In genomic region chr3:121834734-121835709, GRCh38 we compare ENCODE assay signal across 1 cellular context.
TF ChIP-seq lines count a peak whose summit lies in the region.

EAF2 (plus strand) TSS chr3:121835209; CDS start chr3:121835286, 77 bp downstream.
IQCB1 (minus strand) TSS chr3:121835060; CDS start chr3:121828960, 6,100 bp downstream.

TF ChIP-seq in HepG2, 621 proteins besides CTCF, POLR2A, EP300 and RAD21 (continued from another document and continues in another):
- TF ChIP-seq TFAP4 (IDR thresholded peaks at IDR 0.05; ENCODE audit: borderline replicate concordance, low read depth), result peak; percentile 62; the same call in 1 of the 2 replicates
- TF ChIP-seq IRF9 (CRISPR knock-in tag; IDR thresholded peaks at IDR 0.05; ENCODE audit: borderline replicate concordance), result peak; percentile 55; the same call in 1 of the 2 replicates
- no peak for TF ChIP-seq FOSL1 (CRISPR knock-in tag; IDR thresholded peaks at IDR 0.05; ENCODE audit: borderline replicate concordance)
- no peak for TF ChIP-seq NR2F1 (CRISPR knock-in tag; IDR thresholded peaks at IDR 0.05)
- TF ChIP-seq MLX (CRISPR knock-in tag; IDR thresholded peaks at IDR 0.05), result peak; percentile 17; the same call in 1 of the 2 replicates
- no peak for TF ChIP-seq BCL6 (CRISPR knock-in tag; IDR thresholded peaks at IDR 0.05)
- no peak for TF ChIP-seq KLF6 (CRISPR knock-in tag; IDR thresholded peaks at IDR 0.05)
- no peak for TF ChIP-seq ZNF34 (CRISPR knock-in tag; IDR thresholded peaks at IDR 0.05; ENCODE audit: borderline replicate concordance)
- peak; percentile 73; the same call in 1 of the 2 replicates for TF ChIP-seq MXD4 (CRISPR knock-in tag; IDR thresholded peaks at IDR 0.05)
- TF ChIP-seq ATF2 (CRISPR knock-in tag; IDR thresholded peaks at IDR 0.05), result peak; percentile 38; the same call in 1 of the 2 replicates
- peak; percentile 39; the same call in 1 of the 2 replicates for TF ChIP-seq FOXK1 (CRISPR knock-in tag; IDR thresholded peaks at IDR 0.05; ENCODE audit: borderline replicate concordance, low read depth)
- 0 out of 2 replicates have a peak, but pooled peaks have one; percentile 3 for TF ChIP-seq MEIS2 (CRISPR knock-in tag; IDR thresholded peaks at IDR 0.05)
- TF ChIP-seq ZNF280D (CRISPR knock-in tag; IDR thresholded peaks at IDR 0.05), result peak; percentile 63; the same call in 1 of the 2 replicates
- no peak for TF ChIP-seq ZFP37 (CRISPR knock-in tag; IDR thresholded peaks at IDR 0.05; ENCODE audit: borderline replicate concordance)
- peak; percentile 82 for TF ChIP-seq SP2 (CRISPR knock-in tag; IDR thresholded peaks at IDR 0.05)
- peak; percentile 59; the same call in 1 of the 2 replicates for TF ChIP-seq ZNF441 (CRISPR knock-in tag; IDR thresholded peaks at IDR 0.05; ENCODE audit: borderline replicate concordance)
- TF ChIP-seq MEIS1 (CRISPR knock-in tag; IDR thresholded peaks at IDR 0.05; ENCODE audit: borderline replicate concordance), result 0 out of 2 replicates have a peak, but pooled peaks have one; percentile 35
- peak; percentile 94 for TF ChIP-seq DR1 (CRISPR knock-in tag; IDR thresholded peaks at IDR 0.05)
- TF ChIP-seq ZFP90 (CRISPR knock-in tag; IDR thresholded peaks at IDR 0.05; ENCODE audit: borderline replicate concordance), result peak; percentile 80
- peak; percentile 41 for TF ChIP-seq ZNF18 (CRISPR knock-in tag; IDR thresholded peaks at IDR 0.05; ENCODE audit: insufficient replicate concordance)
- peak; percentile 49; the same call in 1 of the 2 replicates for TF ChIP-seq ZNF678 (CRISPR knock-in tag; IDR thresholded peaks at IDR 0.05)
- TF ChIP-seq, protein P1, sequence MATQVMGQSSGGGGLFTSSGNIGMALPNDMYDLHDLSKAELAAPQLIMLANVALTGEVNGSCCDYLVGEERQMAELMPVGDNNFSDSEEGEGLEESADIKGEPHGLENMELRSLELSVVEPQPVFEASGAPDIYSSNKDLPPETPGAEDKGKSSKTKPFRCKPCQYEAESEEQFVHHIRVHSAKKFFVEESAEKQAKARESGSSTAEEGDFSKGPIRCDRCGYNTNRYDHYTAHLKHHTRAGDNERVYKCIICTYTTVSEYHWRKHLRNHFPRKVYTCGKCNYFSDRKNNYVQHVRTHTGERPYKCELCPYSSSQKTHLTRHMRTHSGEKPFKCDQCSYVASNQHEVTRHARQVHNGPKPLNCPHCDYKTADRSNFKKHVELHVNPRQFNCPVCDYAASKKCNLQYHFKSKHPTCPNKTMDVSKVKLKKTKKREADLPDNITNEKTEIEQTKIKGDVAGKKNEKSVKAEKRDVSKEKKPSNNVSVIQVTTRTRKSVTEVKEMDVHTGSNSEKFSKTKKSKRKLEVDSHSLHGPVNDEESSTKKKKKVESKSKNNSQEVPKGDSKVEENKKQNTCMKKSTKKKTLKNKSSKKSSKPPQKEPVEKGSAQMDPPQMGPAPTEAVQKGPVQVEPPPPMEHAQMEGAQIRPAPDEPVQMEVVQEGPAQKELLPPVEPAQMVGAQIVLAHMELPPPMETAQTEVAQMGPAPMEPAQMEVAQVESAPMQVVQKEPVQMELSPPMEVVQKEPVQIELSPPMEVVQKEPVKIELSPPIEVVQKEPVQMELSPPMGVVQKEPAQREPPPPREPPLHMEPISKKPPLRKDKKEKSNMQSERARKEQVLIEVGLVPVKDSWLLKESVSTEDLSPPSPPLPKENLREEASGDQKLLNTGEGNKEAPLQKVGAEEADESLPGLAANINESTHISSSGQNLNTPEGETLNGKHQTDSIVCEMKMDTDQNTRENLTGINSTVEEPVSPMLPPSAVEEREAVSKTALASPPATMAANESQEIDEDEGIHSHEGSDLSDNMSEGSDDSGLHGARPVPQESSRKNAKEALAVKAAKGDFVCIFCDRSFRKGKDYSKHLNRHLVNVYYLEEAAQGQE (IDR thresholded peaks at IDR 0.05; ENCODE audit: borderline replicate concordance in 1 of 2, low read depth in 1 of 2, low read length in 2 of 2), result peak in 1 of 2 experiments; percentile 64; a peak in 1 of 4 replicates
- TF ChIP-seq MEF2D (CRISPR knock-in tag; IDR thresholded peaks at IDR 0.05), result peak; percentile 56; the same call in 1 of the 2 replicates
- TF ChIP-seq HNRNPUL1 (IDR thresholded peaks at IDR 0.05; ENCODE audit: low read depth, low read length), result no peak
- TF ChIP-seq ZNF292 (CRISPR knock-in tag; IDR thresholded peaks at IDR 0.05; ENCODE audit: borderline replicate concordance, low read depth), result peak; percentile 73; the same call in 1 of the 2 replicates
- TF ChIP-seq SMC3 (IDR thresholded peaks at IDR 0.05; ENCODE audit: low read length), result no peak
- TF ChIP-seq, protein P2, sequence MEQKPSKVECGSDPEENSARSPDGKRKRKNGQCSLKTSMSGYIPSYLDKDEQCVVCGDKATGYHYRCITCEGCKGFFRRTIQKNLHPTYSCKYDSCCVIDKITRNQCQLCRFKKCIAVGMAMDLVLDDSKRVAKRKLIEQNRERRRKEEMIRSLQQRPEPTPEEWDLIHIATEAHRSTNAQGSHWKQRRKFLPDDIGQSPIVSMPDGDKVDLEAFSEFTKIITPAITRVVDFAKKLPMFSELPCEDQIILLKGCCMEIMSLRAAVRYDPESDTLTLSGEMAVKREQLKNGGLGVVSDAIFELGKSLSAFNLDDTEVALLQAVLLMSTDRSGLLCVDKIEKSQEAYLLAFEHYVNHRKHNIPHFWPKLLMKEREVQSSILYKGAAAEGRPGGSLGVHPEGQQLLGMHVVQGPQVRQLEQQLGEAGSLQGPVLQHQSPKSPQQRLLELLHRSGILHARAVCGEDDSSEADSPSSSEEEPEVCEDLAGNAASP (CRISPR knock-in tag; IDR thresholded peaks at IDR 0.05; ENCODE audit: borderline replicate concordance), result 0 out of 2 replicates have a peak, but pooled peaks have one; percentile 34
- TF ChIP-seq, protein P3, sequence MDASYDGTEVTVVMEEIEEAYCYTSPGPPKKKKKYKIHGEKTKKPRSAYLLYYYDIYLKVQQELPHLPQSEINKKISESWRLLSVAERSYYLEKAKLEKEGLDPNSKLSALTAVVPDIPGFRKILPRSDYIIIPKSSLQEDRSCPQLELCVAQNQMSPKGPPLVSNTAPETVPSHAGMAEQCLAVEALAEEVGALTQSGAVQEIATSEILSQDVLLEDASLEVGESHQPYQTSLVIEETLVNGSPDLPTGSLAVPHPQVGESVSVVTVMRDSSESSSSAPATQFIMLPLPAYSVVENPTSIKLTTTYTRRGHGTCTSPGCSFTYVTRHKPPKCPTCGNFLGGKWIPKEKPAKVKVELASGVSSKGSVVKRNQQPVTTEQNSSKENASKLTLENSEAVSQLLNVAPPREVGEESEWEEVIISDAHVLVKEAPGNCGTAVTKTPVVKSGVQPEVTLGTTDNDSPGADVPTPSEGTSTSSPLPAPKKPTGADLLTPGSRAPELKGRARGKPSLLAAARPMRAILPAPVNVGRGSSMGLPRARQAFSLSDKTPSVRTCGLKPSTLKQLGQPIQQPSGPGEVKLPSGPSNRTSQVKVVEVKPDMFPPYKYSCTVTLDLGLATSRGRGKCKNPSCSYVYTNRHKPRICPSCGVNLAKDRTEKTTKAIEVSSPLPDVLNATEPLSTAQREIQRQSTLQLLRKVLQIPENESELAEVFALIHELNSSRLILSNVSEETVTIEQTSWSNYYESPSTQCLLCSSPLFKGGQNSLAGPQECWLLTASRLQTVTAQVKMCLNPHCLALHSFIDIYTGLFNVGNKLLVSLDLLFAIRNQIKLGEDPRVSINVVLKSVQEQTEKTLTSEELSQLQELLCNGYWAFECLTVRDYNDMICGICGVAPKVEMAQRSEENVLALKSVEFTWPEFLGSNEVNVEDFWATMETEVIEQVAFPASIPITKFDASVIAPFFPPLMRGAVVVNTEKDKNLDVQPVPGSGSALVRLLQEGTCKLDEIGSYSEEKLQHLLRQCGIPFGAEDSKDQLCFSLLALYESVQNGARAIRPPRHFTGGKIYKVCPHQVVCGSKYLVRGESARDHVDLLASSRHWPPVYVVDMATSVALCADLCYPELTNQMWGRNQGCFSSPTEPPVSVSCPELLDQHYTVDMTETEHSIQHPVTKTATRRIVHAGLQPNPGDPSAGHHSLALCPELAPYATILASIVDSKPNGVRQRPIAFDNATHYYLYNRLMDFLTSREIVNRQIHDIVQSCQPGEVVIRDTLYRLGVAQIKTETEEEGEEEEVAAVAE (CRISPR knock-in tag; IDR thresholded peaks at IDR 0.05; ENCODE audit: borderline replicate concordance), result peak; percentile 40; the same call in 1 of the 2 replicates
- no peak for TF ChIP-seq ZNF234 (CRISPR knock-in tag; conservative IDR thresholded peaks at IDR 0.05)
- no peak for TF ChIP-seq HCFC1 (IDR thresholded peaks at IDR 0.05; ENCODE audit: low read depth, low read length)
- TF ChIP-seq RBFOX2 (IDR thresholded peaks at IDR 0.05; ENCODE audit: low read depth, low read length), result peak; percentile 87
- TF ChIP-seq, protein P4, sequence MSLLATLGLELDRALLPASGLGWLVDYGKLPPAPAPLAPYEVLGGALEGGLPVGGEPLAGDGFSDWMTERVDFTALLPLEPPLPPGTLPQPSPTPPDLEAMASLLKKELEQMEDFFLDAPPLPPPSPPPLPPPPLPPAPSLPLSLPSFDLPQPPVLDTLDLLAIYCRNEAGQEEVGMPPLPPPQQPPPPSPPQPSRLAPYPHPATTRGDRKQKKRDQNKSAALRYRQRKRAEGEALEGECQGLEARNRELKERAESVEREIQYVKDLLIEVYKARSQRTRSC (CRISPR knock-in tag; IDR thresholded peaks at IDR 0.05; ENCODE audit: low read depth), result no peak
- no peak for TF ChIP-seq ZNF567 (CRISPR knock-in tag; IDR thresholded peaks at IDR 0.05; ENCODE audit: borderline replicate concordance)
- 0 out of 2 replicates have a peak, but pooled peaks have one; percentile 43 for TF ChIP-seq ZNF343 (CRISPR knock-in tag; IDR thresholded peaks at IDR 0.05)
- TF ChIP-seq ZNF512 (CRISPR knock-in tag; IDR thresholded peaks at IDR 0.05), result no peak
